ENCODE assay signal across 1 cellular context in genomic region chr20:39070484-39071231, GRCh38.
TF ChIP-seq lines count a peak whose summit lies in the region.

No MANE protein-coding gene starts in this region.

TF ChIP-seq in endothelial cell of umbilical vein, 7 proteins besides CTCF, POLR2A, EP300 and RAD21:
- TF ChIP-seq GATA2 (IDR thresholded peaks at IDR 0.05; ENCODE audit: insufficient read depth, insufficient read length, low read depth, low read length), result no peak
- TF ChIP-seq MYC (IDR thresholded peaks at IDR 0.05; ENCODE audit: low read depth, low read length), result no peak
- no peak for TF ChIP-seq FOS (IDR thresholded peaks at IDR 0.05; ENCODE audit: borderline replicate concordance, insufficient read depth, low read length)
- no peak for TF ChIP-seq EZH2 (IDR thresholded peaks at IDR 0.05; ENCODE audit: borderline replicate concordance, low read depth, low read length, severe bottlenecking)
- TF ChIP-seq POLR2AphosphoS5 (IDR thresholded peaks at IDR 0.05; ENCODE audit: insufficient read depth, low read depth, low read length), result no peak
- TF ChIP-seq JUN (IDR thresholded peaks at IDR 0.05; ENCODE audit: borderline replicate concordance, insufficient read depth, insufficient read length, low read depth), result no peak
- TF ChIP-seq MAX (IDR thresholded peaks at IDR 0.05; ENCODE audit: insufficient read depth, insufficient read length), result no peak
